ENCODE assay signal across 8 cellular contexts in the genomic region with DNA sequence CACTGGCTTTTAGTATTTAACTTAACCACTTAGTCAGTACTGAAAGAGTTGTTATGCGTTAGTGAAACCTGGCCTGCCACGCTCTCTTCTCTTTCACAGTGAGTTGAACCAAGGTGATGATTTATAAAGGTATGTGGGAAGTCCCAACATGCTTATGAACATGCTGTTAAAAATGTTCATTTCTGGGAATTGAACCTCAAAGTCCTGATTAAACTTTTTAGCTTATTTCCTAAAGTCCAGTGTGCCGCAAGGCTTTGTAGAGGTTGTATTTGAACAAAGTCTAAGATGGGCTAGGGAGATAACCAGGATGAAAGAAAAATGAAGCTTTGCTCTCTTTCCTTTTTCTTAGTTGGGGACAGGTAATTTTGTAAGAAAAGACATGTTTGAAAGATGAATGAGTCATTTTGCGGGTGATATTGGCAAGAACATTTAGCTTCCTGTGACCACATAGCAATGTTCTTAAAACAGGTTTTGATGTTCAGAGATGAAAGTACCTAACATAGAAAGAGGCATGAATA.
DNase-seq lines count a peak whose midpoint lies in the region; ATAC-seq and TF ChIP-seq lines count a peak whose summit lies in the region.

No MANE protein-coding gene starts in this region.

- peak; percentile 47 for DNase-seq in activated CD4-positive, alpha-beta T cell treated with anti-CD3 and anti-CD28 coated beads for 48 hours
- no peak for DNase-seq in activated CD4-positive, alpha-beta T cell treated with anti-CD3 and anti-CD28 coated beads for 1 hour
- DNase-seq in stimulated activated CD4-positive, alpha-beta T cell treated with anti-CD3 and anti-CD28 coated beads, Interleukin-4, amount 100 ng/mL, for 1 hour = peak; percentile 7
- DNase-seq in psoas muscle = no peak
- DNase-seq in midbrain (lab: John Stamatoyannopoulos, UW) = no peak
- no peak for DNase-seq in dorsolateral prefrontal cortex

- intact Hi-C loops in psoas muscle (cut with DNase I) = no loop called here
- intact Hi-C loops in dorsolateral prefrontal cortex (cut with DNase I) = no loop called here

- WGBS in HUES64 = 72% methylated on average over 4 of the region's 4 CpGs
- WGBS in psoas muscle, 3 donors = 68 to 78% (median 76%) methylated on average over 4 of the region's 4 CpGs

- peak overlapping the region; percentile 87; the same call in 1 of the 2 replicates for H3K27ac ChIP-seq in HUES64 (ENCODE audit: low read depth, low read length)
- no peak overlapping the region for H3K27ac ChIP-seq in psoas muscle
- no peak overlapping the region for H3K27ac ChIP-seq in dorsolateral prefrontal cortex

- peaks cover 23% of the 10 kb centered on the region for H3K4me1 ChIP-seq in HUES64 (ENCODE audit: insufficient read depth, low read length)
- no peaks in the 10 kb centered on the region for H3K4me1 ChIP-seq in psoas muscle

- no peaks in the 10 kb centered on the region for H3K9me3 ChIP-seq in HUES64 (ENCODE audit: insufficient read depth, low read depth, low read length)
- H3K9me3 ChIP-seq in psoas muscle = no peaks in the 10 kb centered on the region

- ATAC-seq in HG02642 (IDR thresholded peaks at IDR 0.05; ENCODE audit: poor library complexity, unreplicated experiment) (peak; percentile 96), psoas muscle (no peak)

- no peak for TF ChIP-seq CTCF in psoas muscle (IDR thresholded peaks at IDR 0.05)
- no peak for TF ChIP-seq CTCF in dorsolateral prefrontal cortex (IDR thresholded peaks at IDR 0.05 in 54 of 56, conservative IDR thresholded peaks at IDR 0.05 in 2 of 56; ENCODE audit: low read depth in 1 of 56, partially characterized antibody in 56 of 56)

- H3K4me3 ChIP-seq in HUES64 (ENCODE audit: low read length) (no peak overlapping the region), psoas muscle (no peak overlapping the region), dorsolateral prefrontal cortex (no peak overlapping the region)

- H3K36me3 ChIP-seq in HUES64 (ENCODE audit: insufficient read depth, low read length) (no peaks in the 10 kb centered on the region), psoas muscle (ENCODE audit: insufficient read depth in 1 of 2, low read depth in 1 of 2) (no peaks in the 10 kb centered on the region)

- H3K9ac ChIP-seq in HUES64 (ENCODE audit: low read depth, low read length) = no peak overlapping the region

- H3K27me3 ChIP-seq in HUES64 (ENCODE audit: insufficient read depth, low read length) (no peaks in the 10 kb centered on the region), psoas muscle (ENCODE audit: insufficient read depth in 3 of 3, low read length in 2 of 3) (no peaks in the 10 kb centered on the region), dorsolateral prefrontal cortex (no peaks in the 10 kb centered on the region)

Comparison
In these comparisons a context has a peak if more than half of its experiments do, and no peak if none do; other contexts are left out.
1. DNase-seq: peak in activated CD4-positive, alpha-beta T cell treated with anti-CD3 and anti-CD28 coated beads for 48 hours (single experiment) and stimulated activated CD4-positive, alpha-beta T cell treated with anti-CD3 and anti-CD28 coated beads, Interleukin-4, amount 100 ng/mL, for 1 hour (single experiment); none in activated CD4-positive, alpha-beta T cell treated with anti-CD3 and anti-CD28 coated beads for 1 hour (single experiment), psoas muscle (0 of 2), midbrain (single experiment) and dorsolateral prefrontal cortex (0 of 10).